ENCODE assay signal across 14 cellular contexts in the genomic region with DNA sequence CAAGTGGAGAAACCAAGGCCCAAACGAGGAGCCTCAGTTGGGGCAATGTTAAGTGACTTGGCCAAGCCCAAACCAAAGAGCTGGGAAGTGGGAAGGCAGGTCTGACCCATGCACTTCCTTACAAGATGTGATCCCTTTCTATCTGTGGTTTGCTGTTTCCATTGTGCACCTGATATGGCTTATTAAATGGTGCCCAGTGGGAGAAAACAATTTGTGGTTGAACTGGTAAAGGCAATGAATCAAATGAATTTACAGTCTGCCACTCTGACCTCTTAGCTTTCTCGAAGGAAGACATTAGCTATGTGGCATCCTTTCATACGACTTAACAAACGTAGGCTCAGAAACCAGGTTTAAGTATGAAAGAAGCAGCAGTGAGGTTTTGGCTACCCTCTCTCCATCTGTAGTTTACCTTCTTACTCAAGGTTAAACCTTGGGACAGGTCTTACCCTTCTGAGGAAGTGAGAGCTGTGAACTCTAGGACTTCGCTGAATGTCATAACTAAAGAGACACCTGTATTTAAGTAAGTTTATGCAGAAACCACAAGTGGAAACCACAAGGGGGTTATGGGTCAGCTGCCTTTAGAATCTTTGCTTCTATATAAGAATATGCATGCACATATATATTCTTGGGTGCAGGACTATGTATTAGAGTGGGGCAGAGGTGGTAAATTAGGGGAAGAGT.
DNase-seq lines count a peak whose midpoint lies in the region; ATAC-seq and TF ChIP-seq lines count a peak whose summit lies in the region.
"Had no signal": no experiment of that assay in that cellular context is flagged by ENCODE, and none has a peak within 500 bp of the region (broad histone marks: within the 10 kb centered on the region; RNA-seq: fewer than 3 reads in every experiment).

No MANE protein-coding gene starts in this region.

- no peak overlapping the region for H3K9ac ChIP-seq in colonic mucosa (ENCODE audit: low read depth in 2 of 2, low read length in 2 of 2)
- H3K9ac ChIP-seq: GM23248 had no signal

- 81 to 82% methylated on average over 5 of the region's 5 CpGs for WGBS in upper lobe of left lung, 2 donors
- WGBS in suprapubic skin, result 88% methylated on average over 5 of the region's 5 CpGs

- H3K27ac ChIP-seq in upper lobe of left lung (no peak overlapping the region), colonic mucosa (no peak overlapping the region), suprapubic skin (no peak overlapping the region)
- H3K27ac ChIP-seq: GM23248, tibial artery had no signal

- ATAC-seq in GM19455 (IDR thresholded peaks at IDR 0.05; ENCODE audit: unreplicated experiment) (peak; percentile 96), HG02938 (IDR thresholded peaks at IDR 0.05; ENCODE audit: unreplicated experiment) (peak; percentile 86), HG03571 (IDR thresholded peaks at IDR 0.05; ENCODE audit: unreplicated experiment) (peak; percentile 77), upper lobe of left lung (ENCODE audit: low FRiP score in 2 of 2) (no peak)

- no peak for TF ChIP-seq POLR2A in upper lobe of left lung (IDR thresholded peaks at IDR 0.05)
- no peak for TF ChIP-seq POLR2A in suprapubic skin (IDR thresholded peaks at IDR 0.05)

- H3K4me3 ChIP-seq in GM12864 (ENCODE audit: low read depth, low read length) (no peak overlapping the region), upper lobe of left lung (no peak overlapping the region), colonic mucosa (no peak overlapping the region), suprapubic skin (no peak overlapping the region)
- H3K4me3 ChIP-seq: GM23248, tibial artery had no signal

- H3K27me3 ChIP-seq in upper lobe of left lung (no peaks in the 10 kb centered on the region), colonic mucosa (no peaks in the 10 kb centered on the region), suprapubic skin (no peaks in the 10 kb centered on the region)
- H3K27me3 ChIP-seq: tibial artery had no signal

- no peaks in the 10 kb centered on the region for H3K36me3 ChIP-seq in upper lobe of left lung
- no peaks in the 10 kb centered on the region for H3K36me3 ChIP-seq in colonic mucosa
- H3K36me3 ChIP-seq in suprapubic skin, result no peaks in the 10 kb centered on the region
- H3K36me3 ChIP-seq: tibial artery had no signal

- TF ChIP-seq CTCF in GM12864 (IDR thresholded peaks at IDR 0.05; ENCODE audit: low read depth, low read length, missing control alignments) (no peak), upper lobe of left lung (IDR thresholded peaks at IDR 0.05) (no peak), colonic mucosa (IDR thresholded peaks at IDR 0.05) (no peak), suprapubic skin (IDR thresholded peaks at IDR 0.05) (no peak)

- DNase-seq in GM12864 (ENCODE audit: low read depth) (peak; percentile 52), upper lobe of left lung (no peak), AG08395 (ENCODE audit: low spot score) (no peak), colonic mucosa (no peak), suprapubic skin (ENCODE audit: low spot score in 2 of 2) (no peak)
- DNase-seq: ACHN, GM23248, mammary epithelial cell, posterior cingulate gyrus, T-helper 1 cell, tibial artery had no signal

- peaks cover 0 to 7% (median 0%) of the 10 kb centered on the region in 4 donors for H3K4me1 ChIP-seq in upper lobe of left lung
- H3K4me1 ChIP-seq in colonic mucosa, result no peaks in the 10 kb centered on the region
- H3K4me1 ChIP-seq in suprapubic skin, result no peaks in the 10 kb centered on the region
- H3K4me1 ChIP-seq: tibial artery had no signal

- H3K9me3 ChIP-seq in upper lobe of left lung (no peaks in the 10 kb centered on the region), colonic mucosa (no peaks in the 10 kb centered on the region), suprapubic skin (no peaks in the 10 kb centered on the region)
- H3K9me3 ChIP-seq: tibial artery had no signal

- intact Hi-C loops in colonic mucosa (cut with DNase I), result no loop called here

- TF ChIP-seq EP300 in upper lobe of left lung (IDR thresholded peaks at IDR 0.05) (no peak), suprapubic skin (IDR thresholded peaks at IDR 0.05) (no peak)

Comparison
In these comparisons a context has a peak if more than half of its experiments do, and no peak if none do; other contexts are left out.
1. ATAC-seq: peak in GM19455 (single experiment), HG02938 (single experiment) and HG03571 (single experiment); none in upper lobe of left lung (0 of 2).